ENCODE assay signal across 25 cellular contexts in the genomic region with DNA sequence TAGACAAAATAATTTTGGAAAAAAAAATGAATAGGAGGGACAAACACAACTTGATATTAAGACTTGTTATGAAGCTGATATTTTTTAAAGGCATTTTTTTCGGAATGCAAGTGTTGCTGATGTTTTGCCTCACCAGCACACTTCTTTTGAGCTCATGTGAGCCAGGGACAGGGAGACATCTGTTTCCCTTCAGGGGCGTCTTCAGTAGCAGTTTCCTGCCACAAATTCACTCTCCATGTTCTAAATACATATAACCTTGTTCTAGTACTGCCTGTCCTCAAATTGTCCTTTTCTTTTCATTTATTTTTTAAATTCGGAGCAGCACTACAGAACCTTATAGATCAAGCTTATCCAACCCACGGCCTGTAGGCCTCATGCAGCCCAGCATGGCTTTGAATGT.
DNase-seq lines count a peak whose midpoint lies in the region; ATAC-seq and TF ChIP-seq lines count a peak whose summit lies in the region.
"Had no signal": no experiment of that assay in that cellular context is flagged by ENCODE, and none has a peak within 500 bp of the region (broad histone marks: within the 10 kb centered on the region; RNA-seq: fewer than 3 reads in every experiment).

No MANE protein-coding gene starts in this region.

- H3K4me1 ChIP-seq in H9 (ENCODE audit: insufficient read depth, low read length) = peaks cover 2% of the 10 kb centered on the region; the same call in 1 of the 2 replicates
- no peaks in the 10 kb centered on the region for H3K4me1 ChIP-seq in fibroblast of lung (ENCODE audit: control insufficient read depth, extremely low read depth, insufficient read depth, low read length)
- H3K4me1 ChIP-seq in stomach smooth muscle (ENCODE audit: control insufficient read depth, insufficient read depth, low read length) = no peaks in the 10 kb centered on the region
- H3K4me1 ChIP-seq: A549, Caco-2 had no signal

- peaks cover 0 to 47% (median 0%) of the 10 kb centered on the region in 3 experiments; a peak in 2 of 7 replicates for H3K36me3 Mint-ChIP-seq in H9 (ENCODE audit: insufficient read depth in 1 of 3, low read depth in 3 of 3)
- H3K36me3 Mint-ChIP-seq: CD8-positive, alpha-beta T cell had no signal

- no peak overlapping the region for H2BK120ac ChIP-seq in H9 (ENCODE audit: low read depth, low read length, poor library complexity, severe bottlenecking)

- TF ChIP-seq CTCF in H9 (conservative IDR thresholded peaks at IDR 0.05) = no peak
- TF ChIP-seq CTCF in fibroblast of lung (conservative IDR thresholded peaks at IDR 0.05 in 1 of 2, IDR thresholded peaks at IDR 0.05 in 1 of 2; ENCODE audit: low read depth in 1 of 2, low read length in 2 of 2) = no peak
- TF ChIP-seq CTCF in GM10266 (IDR thresholded peaks at IDR 0.05; ENCODE audit: control insufficient read depth, insufficient read depth, low read depth, missing control alignments) = no peak

- no peak overlapping the region for H4K8ac ChIP-seq in H9 (replicated peaks; ENCODE audit: insufficient read length, low read depth, low read length)

- H2BK15ac ChIP-seq in H9 (ENCODE audit: low read depth, low read length) = no peak overlapping the region

- H3K79me2 ChIP-seq in H9 (ENCODE audit: insufficient read depth, low read length) = peaks cover 2% of the 10 kb centered on the region; the same call in 1 of the 2 replicates
- no peaks in the 10 kb centered on the region for H3K79me2 ChIP-seq in fibroblast of lung (ENCODE audit: control insufficient read depth, insufficient read depth, low read length)

- H3K14ac ChIP-seq in H9 (ENCODE audit: insufficient read depth, low read length) = no peak overlapping the region

- DNase-seq in H9 (no peak), fibroblast of lung (ENCODE audit: low read depth in 2 of 2) (no peak), mucosa of gallbladder (ENCODE audit: low spot score) (peak; percentile 12), GM10266 (ENCODE audit: extremely low spot score) (no peak)
- DNase-seq: AML-193; C1 segment of cervical spinal cord; Caco-2; CD8-positive, alpha-beta T cell; GDM1; HCEC 1CT; KBM-7; MV-4-11; NCI-H1105; NCI-H1436 treated with DMSO at 0.1 percent for 48 hours; NCI-H187 treated with DMSO at 0.1 percent for 48 hours; NCI-H2107; NCI-H524; NCI-H774; SIG-M5; SK-N-SH; SW 1271 had no signal

- no peak overlapping the region for H3K4ac ChIP-seq in H9 (ENCODE audit: low read depth, low read length)

- no peak overlapping the region for H3K18ac ChIP-seq in H9 (ENCODE audit: insufficient read length, low read depth, low read length)

- WGBS in H9 (ENCODE audit: extremely low coverage, insufficient read length, low lambda C conversion rate) = no CpG with 5 or more reads among the region's 4 CpGs

- no peaks in the 10 kb centered on the region for H4K20me1 ChIP-seq in H9 (ENCODE audit: control insufficient read depth, insufficient read depth, insufficient read length)
- H4K20me1 ChIP-seq in fibroblast of lung (ENCODE audit: control insufficient read depth, extremely low read depth, insufficient read depth, low read length) = no peaks in the 10 kb centered on the region

- H3K4me2 ChIP-seq in H9 (ENCODE audit: insufficient read depth, insufficient read length, low read length) = peak overlapping the region; percentile 9
- H3K4me2 ChIP-seq in fibroblast of lung (ENCODE audit: extremely low read depth, insufficient read depth, low read length) = no peak overlapping the region
- H3K4me2 ChIP-seq: A549, SK-N-SH had no signal

- H2AFZ ChIP-seq in H9 (ENCODE audit: low read length) (no peak overlapping the region), fibroblast of lung (ENCODE audit: low read length) (peak overlapping the region; percentile 35)

- H2BK12ac ChIP-seq in H9 (ENCODE audit: insufficient read length, low read depth, low read length) = no peak overlapping the region

- no peak for ATAC-seq in HG02840 (IDR thresholded peaks at IDR 0.05; ENCODE audit: low FRiP score, unreplicated experiment)
- ATAC-seq in HG03108 (IDR thresholded peaks at IDR 0.05; ENCODE audit: unreplicated experiment) = no peak
- ATAC-seq: A549; CD8-positive, alpha-beta T cell had no signal

- H2BK5ac ChIP-seq in H9 (ENCODE audit: insufficient read length, low read length) = no peak overlapping the region

- no peaks in the 10 kb centered on the region for H3K23me2 ChIP-seq in H9 (ENCODE audit: insufficient read length, low read depth, low read length, poor library complexity, severe bottlenecking)

- H2AK5ac ChIP-seq in H9 (ENCODE audit: insufficient read length, low read length) = no peak overlapping the region

- H3K36me3 ChIP-seq in fibroblast of lung (ENCODE audit: control insufficient read depth, insufficient read depth, low read length) (no peaks in the 10 kb centered on the region), stomach smooth muscle (ENCODE audit: control insufficient read depth in 2 of 2, insufficient read depth in 2 of 2, low read length in 2 of 2) (no peaks in the 10 kb centered on the region)

- no peaks in the 10 kb centered on the region; a peak in 3 of 5 replicates for H3K9me3 Mint-ChIP-seq in H9

- no peak overlapping the region for H3K56ac ChIP-seq in H9 (ENCODE audit: insufficient read length, low read depth, low read length)

- H3K9ac ChIP-seq in H9 (ENCODE audit: extremely low read depth, insufficient read length, low read length) (no peak overlapping the region), fibroblast of lung (ENCODE audit: insufficient read depth, low read length) (no peak overlapping the region), stomach smooth muscle (ENCODE audit: low read length in 2 of 2) (no peak overlapping the region)
- H3K9ac ChIP-seq: SK-N-SH had no signal

- no peak overlapping the region for H3K23ac ChIP-seq in H9 (ENCODE audit: insufficient read length, low read depth, low read length)

- H3K9me3 ChIP-seq in H9 (ENCODE audit: control insufficient read depth, low read depth, low read length) (no peaks in the 10 kb centered on the region), fibroblast of lung (ENCODE audit: control insufficient read depth, insufficient read depth, low read depth, low read length) (no peaks in the 10 kb centered on the region), stomach smooth muscle (ENCODE audit: control insufficient read depth in 2 of 2, low read length in 2 of 2) (peaks cover 0 to 2% of the 10 kb centered on the region in 2 donors)
- H3K9me3 ChIP-seq: A549, Caco-2, SK-N-SH had no signal

- no peak overlapping the region for H4K91ac ChIP-seq in H9 (ENCODE audit: insufficient read length, low read depth, low read length)

- H4K5ac ChIP-seq in H9 (ENCODE audit: insufficient read length, low read depth, low read length) = no peak overlapping the region

- H3K79me1 ChIP-seq in H9 (ENCODE audit: insufficient read depth, low read depth, low read length, poor library complexity, severe bottlenecking) = no peaks in the 10 kb centered on the region

- H3K27me3 Mint-ChIP-seq in H9 (ENCODE audit: low read depth) = no peaks in the 10 kb centered on the region

- no peak overlapping the region for H3T11ph ChIP-seq in H9 (ENCODE audit: low read length)

- H3K27ac ChIP-seq in H9 (ENCODE audit: insufficient read length, low read depth, low read length) (no peak overlapping the region), fibroblast of lung (ENCODE audit: insufficient read depth, low read length) (no peak overlapping the region), stomach smooth muscle (ENCODE audit: low read length) (peak overlapping the region; percentile 1)

- H2BK20ac ChIP-seq in H9 (ENCODE audit: low read depth, low read length, poor library complexity, severe bottlenecking) = no peak overlapping the region

- H3K4me3 ChIP-seq in fibroblast of lung (replicated peaks in 1 of 4; ENCODE audit: control extremely low read depth in 1 of 4, insufficient read depth in 1 of 4, low read depth in 3 of 4, low read length in 4 of 4) (no peak overlapping the region), stomach smooth muscle (ENCODE audit: low read length in 2 of 2) (no peak overlapping the region)
- H3K4me3 ChIP-seq: A549 had no signal

- H3K27me3 ChIP-seq in H9 (ENCODE audit: insufficient read depth, low read length) (no peaks in the 10 kb centered on the region), fibroblast of lung (ENCODE audit: control insufficient read depth, insufficient read depth, low read length) (no peaks in the 10 kb centered on the region), stomach smooth muscle (ENCODE audit: control insufficient read depth in 1 of 2, insufficient read depth in 2 of 2, low read length in 2 of 2) (no peaks in the 10 kb centered on the region)

- H3K4me1 Mint-ChIP-seq in H9 = peaks cover 13 to 68% of the 10 kb centered on the region in 2 experiments

- H3K4me3 Mint-ChIP-seq in H9 = no peak overlapping the region
- H3K4me3 Mint-ChIP-seq: CD8-positive, alpha-beta T cell had no signal

- H3K27ac Mint-ChIP-seq in H9 = peak overlapping the region in 2 of 3 experiments; percentile 14 to 95; a peak in 2 of 7 replicates
- H3K27ac Mint-ChIP-seq: CD8-positive, alpha-beta T cell had no signal
